Comparison of ENCODE assay signal across 18 cellular contexts in the genomic region with DNA sequence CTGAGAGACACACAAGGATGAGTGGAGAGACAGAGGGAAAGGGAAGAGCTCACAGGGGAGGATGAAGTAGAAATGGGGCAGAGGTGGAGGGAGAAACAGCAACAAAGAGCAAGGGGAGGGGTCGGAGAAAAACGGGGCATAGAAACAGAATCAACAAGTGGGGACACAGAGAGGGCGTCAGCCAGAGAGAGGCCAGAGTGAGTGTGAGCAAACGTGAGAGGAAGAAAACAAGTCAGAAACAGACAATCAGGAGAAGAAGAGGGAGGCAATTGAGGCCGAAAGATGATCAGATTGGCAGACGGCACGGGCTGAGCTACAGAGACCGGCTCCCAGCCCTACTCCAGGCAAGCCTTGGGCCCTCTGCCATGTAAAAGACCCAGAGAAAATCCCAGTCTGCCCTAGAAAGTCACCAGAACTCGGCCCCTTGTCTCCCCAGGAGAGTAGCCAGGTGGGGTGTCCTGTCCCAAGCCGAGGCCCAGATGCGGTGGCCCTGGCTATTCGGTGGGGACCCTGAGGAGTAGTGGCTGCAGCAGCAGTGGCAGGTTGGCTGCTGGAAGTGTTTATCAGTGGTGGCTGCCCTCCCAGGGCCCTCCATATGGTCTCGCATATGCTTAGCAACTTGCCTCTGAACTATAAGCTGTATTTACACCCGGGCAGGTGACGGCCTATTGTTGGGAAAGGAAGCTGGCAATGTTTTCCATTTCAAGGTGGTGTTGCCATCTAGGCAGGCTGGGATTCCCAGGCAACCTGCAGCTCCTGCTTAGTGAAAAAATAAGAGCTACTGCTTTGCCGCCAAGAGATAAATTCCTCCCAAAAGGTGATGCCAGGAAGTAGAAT. TPM values are rescaled to one million over a fixed set of nuclear protein-coding genes. Genes with fewer than 3 reads are reported as not detected.
DNase-seq lines count a peak whose midpoint lies in the region; ATAC-seq and TF ChIP-seq lines count a peak whose summit lies in the region.
"Had no signal": no experiment of that assay in that cellular context is flagged by ENCODE, and none has a peak within 500 bp of the region (broad histone marks: within the 10 kb centered on the region; RNA-seq: fewer than 3 reads in every experiment).

No MANE protein-coding gene starts in this region.

- peaks cover 34% of the 10 kb centered on the region for H3K4me1 ChIP-seq in osteoblast (ENCODE audit: insufficient read depth, low read length)

- H3K79me2 ChIP-seq in osteoblast (ENCODE audit: insufficient read depth, low read length) = no peaks in the 10 kb centered on the region

- H2AFZ ChIP-seq in osteoblast (ENCODE audit: low read length) = no peak overlapping the region

- peak; percentile 58 for ATAC-seq in WTC11
- ATAC-seq: activated T-cell treated with anti-CD3 and anti-CD28 coated beads, Interleukin-2, amount 50 U/mL, for 72 hours; PC-3 had no signal

- peaks cover 27% of the 10 kb centered on the region for H3K27me3 ChIP-seq in osteoblast (ENCODE audit: insufficient read depth, low read length)
- H3K27me3 ChIP-seq: tibial nerve had no signal

- H3K4me1 Mint-ChIP-seq in WTC11 (peaks cover 39% of the 10 kb centered on the region), nephron (peaks cover 53% of the 10 kb centered on the region)

- peak overlapping the region; percentile 42; the same call in 1 of the 2 replicates for H3K4me3 Mint-ChIP-seq in WTC11
- no peak overlapping the region for H3K4me3 Mint-ChIP-seq in nephron
- H3K4me3 Mint-ChIP-seq: activated CD4-positive, alpha-beta memory T cell treated with anti-CD3 and anti-CD28 coated beads, Interleukin-2, amount 10 ng/mL, durations not matched to agents 7 days and 5 days; activated T-cell treated with anti-CD3 and anti-CD28 coated beads, Interleukin-2, amount 50 U/mL, for 72 hours had no signal

- H3K4me3 ChIP-seq in osteoblast (ENCODE audit: insufficient read depth, low read length) = no peak overlapping the region
- H3K4me3 ChIP-seq: MG63, tibial nerve had no signal

- no peak for TF ChIP-seq CTCF in WTC11 (IDR thresholded peaks at IDR 0.05)
- TF ChIP-seq CTCF in nephron (IDR thresholded peaks at IDR 0.05; ENCODE audit: unreplicated experiment in 3 of 3) = no peak
- TF ChIP-seq CTCF in GM10248 (IDR thresholded peaks at IDR 0.05; ENCODE audit: control extremely low read depth, extremely low read depth, low read depth, missing control alignments) = no peak
- no peak for TF ChIP-seq CTCF in osteoblast (IDR thresholded peaks at IDR 0.05; ENCODE audit: extremely low read depth, low read depth, low read length)

- H3K9me3 ChIP-seq in osteoblast (ENCODE audit: low read depth, low read length) = no peaks in the 10 kb centered on the region
- H3K9me3 ChIP-seq: MG63 had no signal

- no peak overlapping the region for H3K27ac ChIP-seq in osteoblast (ENCODE audit: low read depth, low read length)
- H3K27ac ChIP-seq: tibial nerve had no signal

- H3K27me3 Mint-ChIP-seq in WTC11 (ENCODE audit: low read depth) = peaks cover 13% of the 10 kb centered on the region
- peaks cover 9% of the 10 kb centered on the region for H3K27me3 Mint-ChIP-seq in nephron (ENCODE audit: low read depth)

- H3K36me3 Mint-ChIP-seq in WTC11 = no peaks in the 10 kb centered on the region
- H3K36me3 Mint-ChIP-seq in nephron (ENCODE audit: low read depth) = peaks cover 4% of the 10 kb centered on the region

- H3K27ac Mint-ChIP-seq in WTC11 (peak overlapping the region; percentile 87), nephron (peak overlapping the region; percentile 71 to 95 (median 73))
- H3K27ac Mint-ChIP-seq: activated CD4-positive, alpha-beta memory T cell treated with anti-CD3 and anti-CD28 coated beads, Interleukin-2, amount 10 ng/mL, durations not matched to agents 7 days and 5 days; activated T-cell treated with anti-CD3 and anti-CD28 coated beads, Interleukin-2, amount 50 U/mL, for 72 hours had no signal

- H3K36me3 ChIP-seq in osteoblast (ENCODE audit: insufficient read depth, low read length) = no peaks in the 10 kb centered on the region
- H3K36me3 ChIP-seq: MG63, tibial nerve had no signal

- H3K4me2 ChIP-seq in osteoblast (ENCODE audit: insufficient read depth, low read length) = no peak overlapping the region

- CTCF ChIA-PET in WTC11 (lab: Charles Lee) (interaction anchor here (0.5 to 2.0 kb wide), 16 partner anchors 9 to 224 kb away, joined by 3 to 9 read pairs (median 4); no protein-coding TSS in a partner anchor), GM10248 (lab: Yijun Ruan, JAX) (interaction anchor here (1.1 to 1.3 kb wide), 3 partner anchors 9 to 14 kb away, joined by 4 to 6 read pairs (median 5); no protein-coding TSS in a partner anchor)

- DNase-seq in DMS153 (lab: John Stamatoyannopoulos, UW) = peak; percentile 81
- DNase-seq in NCI-H1694 (lab: John Stamatoyannopoulos, UW) = peak; percentile 88
- DNase-seq in WTC11 (ENCODE audit: low spot score) = no peak
- no peak for DNase-seq in GM03348 (ENCODE audit: low spot score)
- no peak for DNase-seq in GM10248 (ENCODE audit: extremely low spot score)
- no peak for DNase-seq in RPMI8226
- no peak for DNase-seq in osteoblast (ENCODE audit: insufficient read length, low spot score, missing footprints)
- DNase-seq: activated CD4-positive, alpha-beta memory T cell treated with anti-CD3 and anti-CD28 coated beads, Interleukin-2, amount 10 ng/mL, durations not matched to agents 7 days and 5 days; activated T-cell treated with anti-CD3 and anti-CD28 coated beads, Interleukin-2, amount 50 U/mL, for 72 hours; AML-193; effector CD8-positive, alpha-beta T cell; hippocampal formation; left cardiac atrium; MG63; PC-3; small intestine had no signal

- POLR2A ChIA-PET in WTC11 (lab: Charles Lee) (no interaction called here), GM10248 (lab: Yijun Ruan, JAX) (no interaction called here)

- no peaks in the 10 kb centered on the region for H4K20me1 ChIP-seq in osteoblast (ENCODE audit: insufficient read depth, low read length)

- peaks cover 10% of the 10 kb centered on the region; the same call in 1 of the 2 replicates for H3K9me3 Mint-ChIP-seq in WTC11
- H3K9me3 Mint-ChIP-seq in nephron = no peaks in the 10 kb centered on the region
- H3K9me3 Mint-ChIP-seq: activated CD4-positive, alpha-beta memory T cell treated with anti-CD3 and anti-CD28 coated beads, Interleukin-2, amount 10 ng/mL, durations not matched to agents 7 days and 5 days had no signal

TF ChIP-seq in WTC11, 78 proteins besides CTCF, POLR2A, EP300 and RAD21:
- TF ChIP-seq TEAD1 (CRISPR knock-in tag; IDR thresholded peaks at IDR 0.05) (no peak), NFE2L1 (CRISPR knock-in tag; IDR thresholded peaks at IDR 0.05) (0 out of 2 replicates have a peak, but pooled peaks have one; percentile 34)

RNA-seq across cellular contexts. Expression of a gene that starts 14.8 kb away (rescaled TPM):
- total RNA-seq in WTC11 (2021) (35.2 to 44.7 TPM (median 37.6 TPM) in 3 replicates), osteoblast (3.2 and 5.8 TPM in 2 replicates)
- total RNA-seq: PC-3 had no signal

Comparison
In these comparisons a context has a peak if more than half of its experiments do, and no peak if none do; other contexts are left out.
1. DNase-seq: peak in DMS153 (single experiment) and NCI-H1694 (single experiment); none in WTC11 (single experiment), GM03348 (single experiment), GM10248 (single experiment), RPMI8226 (single experiment) and osteoblast (single experiment).